Comparison of ENCODE assay signal across 11 cellular contexts in the genomic region with DNA sequence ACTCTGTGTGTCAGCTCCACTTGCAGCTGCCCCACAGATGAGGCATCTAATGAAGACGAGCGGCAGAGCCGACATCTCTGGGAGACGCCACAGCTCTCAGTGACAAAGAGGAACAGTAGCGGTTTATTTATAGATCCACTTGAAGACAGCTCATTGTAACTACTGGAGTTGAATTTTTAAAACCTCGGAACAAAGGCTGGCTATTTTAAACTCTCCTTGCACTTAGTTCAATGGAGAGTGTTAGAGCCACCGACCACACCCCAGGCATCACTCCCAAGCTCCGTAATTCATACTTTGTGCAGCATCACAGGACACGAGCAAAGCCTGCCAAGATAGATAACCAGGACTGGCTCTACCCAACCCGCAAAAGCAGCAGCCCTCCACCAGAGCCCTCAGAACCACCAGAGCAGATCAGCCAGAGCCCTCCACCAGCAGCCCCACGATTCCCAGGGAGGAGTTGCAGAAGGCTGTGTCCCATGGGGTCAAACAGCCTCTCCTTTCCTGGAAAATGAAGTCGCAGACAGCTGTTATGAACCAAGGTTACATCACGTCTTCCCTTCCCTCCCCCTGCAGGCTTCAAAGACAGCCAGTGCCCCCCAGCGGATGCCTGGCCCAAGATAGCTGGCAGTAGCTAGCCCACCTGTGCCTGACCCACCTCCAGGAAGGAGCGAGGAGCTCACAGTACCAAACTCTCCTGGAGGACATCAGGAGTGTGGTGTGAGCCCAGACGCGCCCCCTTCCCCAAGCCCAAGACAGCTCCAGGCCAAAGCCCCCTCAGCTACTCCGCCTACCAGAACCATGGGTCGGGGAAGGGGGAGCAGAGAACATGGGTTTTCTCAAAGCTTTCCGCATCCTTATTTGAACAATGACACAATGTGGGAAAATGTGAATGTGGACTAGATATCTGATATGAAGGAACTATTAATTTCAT. TPM values are rescaled to one million over a fixed set of nuclear protein-coding genes. Genes with fewer than 3 reads are reported as not detected.
DNase-seq lines count a peak whose midpoint lies in the region; ATAC-seq and TF ChIP-seq lines count a peak whose summit lies in the region.
"Had no signal": no experiment of that assay in that cellular context is flagged by ENCODE, and none has a peak within 500 bp of the region (broad histone marks: within the 10 kb centered on the region; RNA-seq: fewer than 3 reads in every experiment).

No MANE protein-coding gene starts in this region.

- H3K4me1 ChIP-seq in BLaER1 treated with 17β-estradiol and CSF1 and Interleukin-3, amounts not matched to agents 10 nM and 100 nM, result peaks cover 49 to 72% (median 65%) of the 10 kb centered on the region in 10 experiments

- peaks cover 25% of the 10 kb centered on the region for H3K4me1 Mint-ChIP-seq in neural crest cell

- H4K20me1 ChIP-seq in BLaER1 treated with 17β-estradiol and CSF1 and Interleukin-3, amounts not matched to agents 10 nM and 100 nM, result peaks cover 0 to 4% (median 0%) of the 10 kb centered on the region in 11 experiments; a peak in 1 of 22 replicates

- no peaks in the 10 kb centered on the region for H3K27me3 ChIP-seq in BLaER1 treated with 17β-estradiol and CSF1 and Interleukin-3, amounts not matched to agents 10 nM and 100 nM

- H3K9me3 Mint-ChIP-seq in neural crest cell, result no peaks in the 10 kb centered on the region
- H3K9me3 Mint-ChIP-seq: naive thymus-derived CD4-positive, alpha-beta T cell had no signal

- no peak for ATAC-seq in HG03521 (IDR thresholded peaks at IDR 0.05; ENCODE audit: unreplicated experiment)
- ATAC-seq in GM21723 (IDR thresholded peaks at IDR 0.05; ENCODE audit: unreplicated experiment), result no peak

- H3K36me3 Mint-ChIP-seq in neural crest cell (ENCODE audit: low read depth), result peaks cover 10% of the 10 kb centered on the region

- peak overlapping the region; percentile 59 to 74 (median 66); a peak in 21 of 22 replicates for H3K9ac ChIP-seq in BLaER1 treated with 17β-estradiol and CSF1 and Interleukin-3, amounts not matched to agents 10 nM and 100 nM

- peaks cover 0 to 69% (median 41%) of the 10 kb centered on the region in 11 experiments; a peak in 16 of 22 replicates for H3K36me3 ChIP-seq in BLaER1 treated with 17β-estradiol and CSF1 and Interleukin-3, amounts not matched to agents 10 nM and 100 nM

- H3K4me3 ChIP-seq in BLaER1 treated with 17β-estradiol and CSF1 and Interleukin-3, amounts not matched to agents 10 nM and 100 nM, result peak overlapping the region in 8 of 10 experiments; percentile 1 to 53 (median 39); a peak in 11 of 20 replicates

- H3K4me3 Mint-ChIP-seq in neural crest cell, result no peak overlapping the region
- H3K4me3 Mint-ChIP-seq: naive thymus-derived CD4-positive, alpha-beta T cell had no signal

- H3K27ac Mint-ChIP-seq in neural crest cell (ENCODE audit: unreplicated experiment), result peak overlapping the region; percentile 29

- peak overlapping the region; percentile 36 to 82 (median 75); a peak in 21 of 22 replicates for H3K27ac ChIP-seq in BLaER1 treated with 17β-estradiol and CSF1 and Interleukin-3, amounts not matched to agents 10 nM and 100 nM

- TF ChIP-seq CTCF in neural crest cell (conservative IDR thresholded peaks at IDR 0.05), result no peak

- no peaks in the 10 kb centered on the region; a peak in 1 of 22 replicates for H3K9me3 ChIP-seq in BLaER1 treated with 17β-estradiol and CSF1 and Interleukin-3, amounts not matched to agents 10 nM and 100 nM (replicated peaks in 1 of 11)

- H3K4me2 ChIP-seq in BLaER1 treated with 17β-estradiol and CSF1 and Interleukin-3, amounts not matched to agents 10 nM and 100 nM, result peak overlapping the region; percentile 71 to 93 (median 88)

- DNase-seq in NCI-H345 treated with DMSO at 0.1 percent for 48 hours (lab: John Stamatoyannopoulos, UW; ENCODE audit: unreplicated experiment) (peak; percentile 52), fibroblast of peridontal ligament (ENCODE audit: extremely low read depth) (peak; percentile 27), neural crest cell (ENCODE audit: low read depth, low spot score) (no peak), mucosa of gallbladder (ENCODE audit: low spot score) (no peak), AG08396 (ENCODE audit: low spot score) (no peak)
- DNase-seq: cerebellar nuclear complex; GF-D8; naive thymus-derived CD4-positive, alpha-beta T cell had no signal

- no peaks in the 10 kb centered on the region for H3K27me3 Mint-ChIP-seq in neural crest cell (ENCODE audit: low read depth)
- H3K27me3 Mint-ChIP-seq: naive thymus-derived CD4-positive, alpha-beta T cell had no signal

RNA-seq across cellular contexts. Expression of a gene that starts 45.7 kb away (rescaled TPM):
- total RNA-seq in neural crest cell (27.7 and 30.1 TPM in 2 replicates), mucosa of gallbladder (3.4 TPM)

RNA-seq across cellular contexts. Expression of a gene that starts 52.2 kb away (rescaled TPM):
- 24.2 and 24.3 TPM in 2 replicates for total RNA-seq in neural crest cell
- total RNA-seq in mucosa of gallbladder, result 20.4 TPM

Comparison
In these comparisons a context has a peak if more than half of its experiments do, and no peak if none do; other contexts are left out.
1. DNase-seq: peak in NCI-H345 treated with DMSO at 0.1 percent for 48 hours (single experiment) and fibroblast of peridontal ligament (single experiment); none in neural crest cell (single experiment), mucosa of gallbladder (single experiment) and AG08396 (single experiment).